Comparison of ENCODE assay signal across 20 cellular contexts in the genomic region with DNA sequence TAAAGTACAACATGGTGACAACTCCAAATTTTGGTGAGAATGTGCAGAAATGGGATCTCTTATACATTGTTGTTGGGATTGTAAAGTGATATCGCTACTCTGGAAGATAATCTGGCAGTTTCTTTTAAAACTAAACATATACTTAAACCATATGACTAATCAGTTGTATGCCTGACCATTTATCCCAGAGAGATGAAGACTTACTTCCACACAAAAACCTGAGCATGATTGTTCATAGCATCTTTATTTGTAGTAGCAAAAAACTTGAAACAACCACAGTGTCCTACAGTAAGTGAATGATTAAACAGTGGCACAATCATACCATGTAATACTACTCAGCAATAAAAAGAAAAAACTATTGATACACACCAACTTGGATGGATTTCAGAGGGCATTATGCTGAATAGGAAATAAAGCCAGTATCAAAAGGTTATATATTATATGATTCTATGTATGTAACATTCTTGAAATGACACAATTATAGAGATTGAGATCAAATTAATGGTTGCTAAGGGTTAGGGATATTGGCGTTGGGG.
"Had no signal": no experiment of that assay in that cellular context is flagged by ENCODE, and none has a peak within 500 bp of the region (broad histone marks: within the 10 kb centered on the region; RNA-seq: fewer than 3 reads in every experiment).

No MANE protein-coding gene starts in this region.

- DNase-seq: activated CD4-positive, alpha-beta T cell treated with anti-CD3 and anti-CD28 coated beads for 48 hours; activated CD4-positive, alpha-beta T cell treated with anti-CD3 and anti-CD28 coated beads, Interleukin-2, amount 50 U/mL, for 4 hours; activated CD4-positive, CD25-positive, alpha-beta regulatory T cell treated with anti-CD3 and anti-CD28 coated beads, Interleukin-2, amount 50 U/mL, for 72 hours; activated CD8-positive, alpha-beta memory T cell treated with anti-CD3 and anti-CD28 coated beads, Interleukin-2, amount 50 U/mL, for 48 hours; activated CD8-positive, alpha-beta T cell treated with anti-CD3 and anti-CD28 coated beads, Interleukin-2, amount 10 ng/mL, durations not matched to agents 7 days and 5 days; activated effector memory CD4-positive, alpha-beta T cell treated with Interleukin-2 at 50 U/mL for 16 hours; activated naive CD4-positive, alpha-beta T cell treated with Interleukin-2 at 50 U/mL for 16 hours; activated naive CD8-positive, alpha-beta T cell treated with anti-CD3 and anti-CD28 coated beads, Interleukin-2, amount 50 U/mL, for 24 hours; activated T-cell treated with anti-CD3 and anti-CD28 coated beads, Interleukin-2, amount 50 U/mL, for 1 hour; amniotic stem cell; NCI-H1092; NCI-H1694 treated with DMSO at 0.1 percent for 48 hours; NCI-H510A treated with DMSO at 0.1 percent for 48 hours; SHP77 treated with DMSO at 0.1 percent for 48 hours; T-helper 17 cell; T-helper 9 cell had no signal

- FAIRE-seq: astrocyte had no signal

- ATAC-seq: activated CD8-positive, alpha-beta T cell treated with anti-CD3 and anti-CD28 coated beads, Interleukin-2, amount 10 ng/mL, durations not matched to agents 7 days and 5 days; activated naive CD4-positive, alpha-beta T cell treated with anti-CD3 and anti-CD28 coated beads, Interleukin-2, amount 50 U/mL, for 72 hours; activated naive CD8-positive, alpha-beta T cell treated with anti-CD3 and anti-CD28 coated beads, Interleukin-2, amount 50 U/mL, for 24 hours; T-helper 17 cell; WTC11 had no signal

- H3K27ac ChIP-seq: KMS-11 had no signal

- H3K9ac ChIP-seq: KMS-11 had no signal

- H3K4me2 ChIP-seq: KMS-11 had no signal
